In the genomic region with DNA sequence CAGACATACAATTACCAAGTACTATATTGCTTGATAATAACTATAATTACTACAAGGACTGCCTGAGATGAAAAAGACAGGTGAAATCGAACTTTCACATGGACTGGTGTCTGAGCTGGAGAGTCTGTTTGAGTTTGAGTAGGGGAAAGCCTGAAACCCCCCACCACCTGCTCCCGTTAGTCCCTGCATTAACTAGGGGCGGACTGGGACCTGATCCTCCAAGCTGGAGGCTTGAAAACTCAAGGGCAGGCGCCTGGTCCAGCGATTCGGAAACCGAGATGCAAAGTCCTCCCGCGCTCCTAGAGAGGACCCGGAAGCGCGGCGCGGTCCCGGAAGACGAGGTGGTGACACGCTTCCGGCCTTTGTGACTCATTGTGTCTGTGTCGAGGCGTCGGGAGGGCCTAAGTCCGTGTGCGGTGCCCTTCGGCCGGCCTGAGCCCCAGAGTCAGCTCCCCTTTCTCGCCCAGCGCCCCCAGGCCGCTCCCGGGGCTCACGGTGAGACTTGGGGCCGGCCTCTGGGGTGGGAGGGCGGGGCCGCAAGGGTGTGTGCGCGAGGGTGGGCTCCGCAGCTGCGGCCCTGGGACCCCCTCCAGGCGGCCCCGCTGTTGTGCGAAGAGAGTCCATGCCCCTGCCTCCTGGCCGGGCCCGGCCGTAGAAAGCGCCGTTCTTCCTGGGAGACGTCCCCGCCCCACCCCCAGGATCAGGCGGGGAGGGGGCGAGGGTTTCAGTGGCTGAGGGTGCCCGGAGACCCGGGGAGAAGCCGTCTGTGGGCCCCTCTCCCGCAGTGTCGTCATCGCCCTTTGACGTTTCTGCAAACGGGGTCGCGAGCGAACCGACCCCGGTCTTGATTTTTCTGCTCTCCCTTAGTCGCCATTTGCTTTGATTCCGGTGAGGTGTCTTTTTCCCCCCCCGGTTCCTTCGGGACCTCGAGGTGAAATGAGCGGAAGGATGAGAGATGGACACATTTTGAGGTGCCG, we compare ENCODE assay signal across 1 cellular context.
TF ChIP-seq lines count a peak whose summit lies in the region.

Gene ZKSCAN1, plus strand, starts transcription at position 365 of the 977 bp plus-strand sequence. CDS start 7,911 bp downstream, outside the sequence.

TF ChIP-seq in HepG2, 621 proteins besides CTCF, POLR2A, EP300 and RAD21 (continued from another document and continues in another):
- TF ChIP-seq DZIP1 (CRISPR knock-in tag; IDR thresholded peaks at IDR 0.05) (no peak), USF2 (IDR thresholded peaks at IDR 0.05; ENCODE audit: low read depth, low read length) (no peak), USF2 (CRISPR knock-in tag; IDR thresholded peaks at IDR 0.05; ENCODE audit: borderline replicate concordance) (no peak), FOXJ3 (CRISPR knock-in tag; IDR thresholded peaks at IDR 0.05; ENCODE audit: borderline replicate concordance) (peak; percentile 16; the same call in 1 of the 2 replicates), THAP7 (CRISPR knock-in tag; IDR thresholded peaks at IDR 0.05) (peak; percentile 82; the same call in 1 of the 2 replicates), MIER3 (CRISPR knock-in tag; IDR thresholded peaks at IDR 0.05; ENCODE audit: borderline replicate concordance) (peak; percentile 78; the same call in 1 of the 2 replicates), KLF16 (CRISPR knock-in tag; IDR thresholded peaks at IDR 0.05) (peak in 1 of 2 experiments; percentile 84; a peak in 2 of 4 replicates), KAT8 (CRISPR knock-in tag; IDR thresholded peaks at IDR 0.05) (peak; percentile 94), ZBTB39 (CRISPR knock-in tag; IDR thresholded peaks at IDR 0.05) (no peak), RBM22 (optimal IDR thresholded peaks at IDR 0.05; ENCODE audit: low read length) (peak; percentile 10), NR0B2 (CRISPR knock-in tag; IDR thresholded peaks at IDR 0.05) (no peak), NCOA5 (CRISPR knock-in tag; IDR thresholded peaks at IDR 0.05) (no peak), HHEX (CRISPR knock-in tag; IDR thresholded peaks at IDR 0.05) (no peak), JUN (CRISPR knock-in tag; IDR thresholded peaks at IDR 0.05) (no peak; the same call in 1 of the 2 replicates), MAFG (CRISPR knock-in tag; IDR thresholded peaks at IDR 0.05) (no peak), IKZF4 (CRISPR knock-in tag; IDR thresholded peaks at IDR 0.05; ENCODE audit: borderline replicate concordance, low read depth, not compliant biosample characterization) (no peak), ZNF850 (CRISPR knock-in tag; conservative IDR thresholded peaks at IDR 0.05) (0 out of 2 replicates have a peak, but pooled peaks have one; percentile 66), PCBP2 (optimal IDR thresholded peaks at IDR 0.05; ENCODE audit: low read depth, low read length, poor library complexity, severe bottlenecking) (no peak), ZNF605 (CRISPR knock-in tag; IDR thresholded peaks at IDR 0.05) (peak; percentile 54; the same call in 1 of the 2 replicates), KAT2B (IDR thresholded peaks at IDR 0.05; ENCODE audit: borderline replicate concordance, low read depth, low read length) (no peak), HNRNPH1 (optimal IDR thresholded peaks at IDR 0.05; ENCODE audit: low read depth, low read length) (peak; percentile 24), ZNF709 (CRISPR knock-in tag; IDR thresholded peaks at IDR 0.05) (peak; percentile 77), EED (CRISPR knock-in tag; IDR thresholded peaks at IDR 0.05) (peak; percentile 43; the same call in 1 of the 2 replicates), ATM (IDR thresholded peaks at IDR 0.05; ENCODE audit: borderline replicate concordance) (no peak), ETV5 (CRISPR knock-in tag; IDR thresholded peaks at IDR 0.05; ENCODE audit: borderline replicate concordance) (peak; percentile 94), SIX4 (CRISPR knock-in tag; IDR thresholded peaks at IDR 0.05) (no peak), ZNF768 (CRISPR knock-in tag; IDR thresholded peaks at IDR 0.05) (0 out of 2 replicates have a peak, but pooled peaks have one; percentile 59), SMC3 (IDR thresholded peaks at IDR 0.05; ENCODE audit: low read length) (no peak), ZNF343 (CRISPR knock-in tag; IDR thresholded peaks at IDR 0.05) (peak; percentile 33; the same call in 1 of the 2 replicates), PCBP1 (IDR thresholded peaks at IDR 0.05; ENCODE audit: borderline replicate concordance, low read depth, low read length) (peak; percentile 90; the same call in 1 of the 2 replicates), POLR2G (IDR thresholded peaks at IDR 0.05; ENCODE audit: low read depth, low read length) (peak; percentile 90), HDAC2 (CRISPR knock-in tag; IDR thresholded peaks at IDR 0.05) (peak; percentile 54), ZNF556 (CRISPR knock-in tag; IDR thresholded peaks at IDR 0.05; ENCODE audit: borderline replicate concordance) (peak; percentile 52; the same call in 1 of the 2 replicates), ZNF274 (CRISPR knock-in tag; IDR thresholded peaks at IDR 0.05) (peak; percentile 57; the same call in 1 of the 2 replicates), EZH2 (conservative IDR thresholded peaks at IDR 0.05; ENCODE audit: low read depth, low read length) (no peak), MAF1 (CRISPR knock-in tag; IDR thresholded peaks at IDR 0.05; ENCODE audit: borderline replicate concordance) (0 out of 2 replicates have a peak, but pooled peaks have one; percentile 37), LBX2 (CRISPR knock-in tag; IDR thresholded peaks at IDR 0.05; ENCODE audit: borderline replicate concordance) (peak; percentile 31; the same call in 1 of the 2 replicates), ZNF550 (CRISPR knock-in tag; IDR thresholded peaks at IDR 0.05; ENCODE audit: borderline replicate concordance) (no peak), SSRP1 (CRISPR knock-in tag; IDR thresholded peaks at IDR 0.05) (no peak; the same call in 1 of the 2 replicates), ZNF546 (CRISPR knock-in tag; conservative IDR thresholded peaks at IDR 0.05) (peak; percentile 44; the same call in 1 of the 2 replicates), ZNF598 (CRISPR knock-in tag; IDR thresholded peaks at IDR 0.05; ENCODE audit: borderline replicate concordance) (0 out of 2 replicates have a peak, but pooled peaks have one; percentile 27), ZNF652 (CRISPR knock-in tag; IDR thresholded peaks at IDR 0.05; ENCODE audit: borderline replicate concordance, low read depth) (no peak), RFX5 (IDR thresholded peaks at IDR 0.05; ENCODE audit: low read depth, low read length) (no peak), CEBPG (CRISPR knock-in tag; IDR thresholded peaks at IDR 0.05) (no peak), PREB (CRISPR knock-in tag; IDR thresholded peaks at IDR 0.05) (no peak), ZNF720 (CRISPR knock-in tag; IDR thresholded peaks at IDR 0.05) (no peak), ZSCAN12 (CRISPR knock-in tag; IDR thresholded peaks at IDR 0.05) (0 out of 2 replicates have a peak, but pooled peaks have one; percentile 46), ZFP91 (CRISPR knock-in tag; IDR thresholded peaks at IDR 0.05; ENCODE audit: borderline replicate concordance) (peak; percentile 51; the same call in 1 of the 2 replicates), ZNF616 (CRISPR knock-in tag; IDR thresholded peaks at IDR 0.05; ENCODE audit: low read depth) (no peak; the same call in 1 of the 2 replicates), ZNF781 (CRISPR knock-in tag; IDR thresholded peaks at IDR 0.05; ENCODE audit: borderline replicate concordance, not compliant biosample characterization) (no peak), SIX1 (CRISPR knock-in tag; IDR thresholded peaks at IDR 0.05; ENCODE audit: borderline replicate concordance) (no peak)
- TF ChIP-seq, protein P1, sequence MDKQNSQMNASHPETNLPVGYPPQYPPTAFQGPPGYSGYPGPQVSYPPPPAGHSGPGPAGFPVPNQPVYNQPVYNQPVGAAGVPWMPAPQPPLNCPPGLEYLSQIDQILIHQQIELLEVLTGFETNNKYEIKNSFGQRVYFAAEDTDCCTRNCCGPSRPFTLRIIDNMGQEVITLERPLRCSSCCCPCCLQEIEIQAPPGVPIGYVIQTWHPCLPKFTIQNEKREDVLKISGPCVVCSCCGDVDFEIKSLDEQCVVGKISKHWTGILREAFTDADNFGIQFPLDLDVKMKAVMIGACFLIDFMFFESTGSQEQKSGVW (CRISPR knock-in tag; IDR thresholded peaks at IDR 0.05; ENCODE audit: borderline replicate concordance), result no peak
- TF ChIP-seq, protein P2, sequence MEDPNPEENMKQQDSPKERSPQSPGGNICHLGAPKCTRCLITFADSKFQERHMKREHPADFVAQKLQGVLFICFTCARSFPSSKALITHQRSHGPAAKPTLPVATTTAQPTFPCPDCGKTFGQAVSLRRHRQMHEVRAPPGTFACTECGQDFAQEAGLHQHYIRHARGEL (CRISPR knock-in tag; IDR thresholded peaks at IDR 0.05), result no peak
